Comparison of ENCODE assay signal across 1 cellular context in the genomic region with DNA sequence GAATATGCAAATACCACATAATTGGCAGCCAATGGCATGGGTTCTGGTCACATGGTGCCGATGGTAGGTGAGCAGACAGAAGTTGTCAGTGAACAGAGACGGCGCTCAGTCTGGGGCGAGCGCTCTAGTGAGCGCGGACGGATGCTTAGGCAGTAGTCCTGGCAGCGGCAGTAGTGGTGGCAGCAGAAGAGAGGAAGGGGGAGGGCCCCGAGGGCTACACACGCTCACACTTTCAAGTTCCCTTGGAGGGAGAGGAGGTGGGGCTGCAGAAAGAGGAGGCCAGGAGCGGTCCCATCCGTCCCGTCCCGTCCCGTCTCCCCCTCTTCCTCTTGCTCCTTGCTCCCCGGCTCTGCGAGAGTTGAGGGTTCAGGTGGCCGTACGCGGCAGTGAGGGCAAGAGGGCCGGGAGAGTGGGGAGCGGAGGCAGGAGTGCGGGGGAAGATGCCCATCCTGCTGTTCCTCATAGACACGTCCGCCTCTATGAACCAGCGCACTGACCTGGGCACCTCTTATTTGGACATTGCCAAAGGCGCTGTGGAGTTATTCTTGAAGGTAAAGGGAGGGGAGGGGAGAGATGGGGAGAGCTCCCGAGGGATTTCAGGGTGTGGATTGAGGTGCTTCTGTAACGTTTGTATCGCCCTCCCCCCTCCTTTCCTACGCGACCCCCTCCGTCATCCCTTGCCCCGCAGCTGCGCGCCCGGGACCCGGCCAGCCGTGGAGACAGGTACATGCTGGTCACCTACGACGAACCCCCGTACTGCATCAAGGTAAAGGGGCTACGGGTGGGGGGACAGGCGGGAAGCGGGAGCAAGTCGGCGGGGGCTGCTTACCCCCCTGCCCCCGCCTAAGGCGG.
TF ChIP-seq lines count a peak whose summit lies in the region.

A gene with protein sequence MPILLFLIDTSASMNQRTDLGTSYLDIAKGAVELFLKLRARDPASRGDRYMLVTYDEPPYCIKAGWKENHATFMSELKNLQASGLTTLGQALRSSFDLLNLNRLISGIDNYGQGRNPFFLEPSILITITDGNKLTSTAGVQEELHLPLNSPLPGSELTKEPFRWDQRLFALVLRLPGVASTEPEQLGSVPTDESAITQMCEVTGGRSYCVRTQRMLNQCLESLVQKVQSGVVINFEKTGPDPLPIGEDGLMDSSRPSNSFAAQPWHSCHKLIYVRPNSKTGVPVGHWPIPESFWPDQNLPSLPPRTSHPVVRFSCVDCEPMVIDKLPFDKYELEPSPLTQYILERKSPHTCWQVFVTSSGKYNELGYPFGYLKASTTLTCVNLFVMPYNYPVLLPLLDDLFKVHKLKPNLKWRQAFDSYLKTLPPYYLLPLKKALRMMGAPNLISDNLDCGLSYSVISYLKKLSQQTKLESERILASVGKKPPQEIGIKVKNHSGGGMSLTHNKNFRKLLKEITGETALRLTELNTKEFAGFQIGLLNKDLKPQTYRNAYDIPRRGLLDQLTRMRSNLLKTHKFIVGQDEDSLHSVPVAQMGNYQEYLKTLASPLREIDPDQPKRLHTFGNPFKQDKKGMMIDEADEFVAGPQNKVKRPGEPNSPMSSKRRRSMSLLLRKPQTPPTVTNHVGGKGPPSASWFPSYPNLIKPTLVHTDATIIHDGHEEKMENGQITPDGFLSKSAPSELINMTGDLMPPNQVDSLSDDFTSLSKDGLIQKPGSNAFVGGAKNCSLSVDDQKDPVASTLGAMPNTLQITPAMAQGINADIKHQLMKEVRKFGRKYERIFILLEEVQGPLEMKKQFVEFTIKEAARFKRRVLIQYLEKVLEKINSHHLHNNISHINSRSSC (plus strand): TSS at position 108 of the 852 bp plus-strand sequence. CDS start 333 bp downstream, at position 441.

TF ChIP-seq in K562, 482 proteins besides CTCF, POLR2A, EP300 and RAD21 (continued from another document):
- TF ChIP-seq, protein P1, sequence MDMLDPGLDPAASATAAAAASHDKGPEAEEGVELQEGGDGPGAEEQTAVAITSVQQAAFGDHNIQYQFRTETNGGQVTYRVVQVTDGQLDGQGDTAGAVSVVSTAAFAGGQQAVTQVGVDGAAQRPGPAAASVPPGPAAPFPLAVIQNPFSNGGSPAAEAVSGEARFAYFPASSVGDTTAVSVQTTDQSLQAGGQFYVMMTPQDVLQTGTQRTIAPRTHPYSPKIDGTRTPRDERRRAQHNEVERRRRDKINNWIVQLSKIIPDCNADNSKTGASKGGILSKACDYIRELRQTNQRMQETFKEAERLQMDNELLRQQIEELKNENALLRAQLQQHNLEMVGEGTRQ (CRISPR knock-in tag; IDR thresholded peaks at IDR 0.05) = peak; percentile 94
- no peak for TF ChIP-seq PCBP1 (IDR thresholded peaks at IDR 0.05; ENCODE audit: low read depth, low read length, poor library complexity, severe bottlenecking)
- no peak for TF ChIP-seq ESRRB (CRISPR knock-in tag; IDR thresholded peaks at IDR 0.05; ENCODE audit: borderline replicate concordance)
- TF ChIP-seq CHD2 (IDR thresholded peaks at IDR 0.05; ENCODE audit: low read depth, low read length) = no peak
- TF ChIP-seq NR1H2 (CRISPR knock-in tag; IDR thresholded peaks at IDR 0.05) = no peak
- no peak for TF ChIP-seq ZNF239 (CRISPR knock-in tag; IDR thresholded peaks at IDR 0.05)
- peak; percentile 96 for TF ChIP-seq SUPT5H (IDR thresholded peaks at IDR 0.05)
- TF ChIP-seq CBFA2T2 (conservative IDR thresholded peaks at IDR 0.05) = peak; percentile 44
- TF ChIP-seq CREM (IDR thresholded peaks at IDR 0.05; ENCODE audit: low read depth) = 0 out of 2 replicates have a peak, but pooled peaks have one; percentile 18
- no peak for TF ChIP-seq LARP7 (IDR thresholded peaks at IDR 0.05)
- no peak for TF ChIP-seq TSC22D4 (tag; IDR thresholded peaks at IDR 0.05)
- peak; percentile 66; the same call in 1 of the 2 replicates for TF ChIP-seq GABPB1 (CRISPR knock-in tag; IDR thresholded peaks at IDR 0.05)
- TF ChIP-seq TBP (optimal IDR thresholded peaks at IDR 0.05; ENCODE audit: low read depth, low read length) = peak; percentile 96
- TF ChIP-seq CBX8 (IDR thresholded peaks at IDR 0.05; ENCODE audit: borderline replicate concordance, extremely low read depth, low read depth, low read length, poor library complexity, severe bottlenecking) = no peak
- no peak for TF ChIP-seq ZC3H8 (IDR thresholded peaks at IDR 0.05)
- TF ChIP-seq RFX5 (IDR thresholded peaks at IDR 0.05; ENCODE audit: low read depth, low read length) = 0 out of 2 replicates have a peak, but pooled peaks have one; percentile 41
- no peak for TF ChIP-seq ARID3B (CRISPR knock-in tag; IDR thresholded peaks at IDR 0.05; ENCODE audit: borderline replicate concordance)
- no peak for TF ChIP-seq YBX1 (IDR thresholded peaks at IDR 0.05)
- TF ChIP-seq ZNF121 (CRISPR knock-in tag; conservative IDR thresholded peaks at IDR 0.05) = no peak
- TF ChIP-seq STAG1 (CRISPR knock-in tag; IDR thresholded peaks at IDR 0.05; ENCODE audit: borderline replicate concordance) = no peak
